Comparison of ENCODE assay signal across 20 cellular contexts in genomic region chr4:23234716-23235115, GRCh38.
"Had no signal": no experiment of that assay in that cellular context is flagged by ENCODE, and none has a peak within 500 bp of the region (broad histone marks: within the 10 kb centered on the region; RNA-seq: fewer than 3 reads in every experiment).

No MANE protein-coding gene starts in this region.

- H3K4me3 ChIP-seq: ascending aorta, dorsolateral prefrontal cortex, esophagus squamous epithelium, lower lobe of right lung, stomach, thoracic aorta, upper lobe of right lung had no signal

- H3K9me3 Mint-ChIP-seq: activated CD4-positive, alpha-beta memory T cell treated with anti-CD3 and anti-CD28 coated beads for 36 hours; activated naive CD4-positive, alpha-beta T cell treated with anti-CD3 and anti-CD28 coated beads for 36 hours; activated naive CD8-positive, alpha-beta T cell treated with anti-CD3 and anti-CD28 coated beads, Interleukin-2, amount 50 U/mL, for 24 hours; activated T-helper 2 cell treated with anti-CD3 and anti-CD28 coated beads, Interferon-gamma antibody, Interleukin-2, Interleukin-4, amounts not matched to agents 10 μg/mL and 5 μg/mL and 100 μg/mL, durations not matched to agents 14 hours and 24 hours and 36 hours had no signal

- ATAC-seq: activated CD4-positive, alpha-beta T cell treated with anti-CD3 and anti-CD28 coated beads for 36 hours; activated CD8-positive, alpha-beta memory T cell treated with anti-CD3 and anti-CD28 coated beads, Interleukin-2, amount 10 ng/mL, durations not matched to agents 7 days and 5 days; activated naive CD8-positive, alpha-beta T cell treated with anti-CD3 and anti-CD28 coated beads, Interleukin-2, amount 50 U/mL, for 24 hours; left cardiac atrium; lower lobe of right lung; T-helper 17 cell; upper lobe of right lung had no signal

- H3K4me3 Mint-ChIP-seq: activated CD4-positive, alpha-beta memory T cell treated with anti-CD3 and anti-CD28 coated beads for 36 hours; activated CD4-positive, alpha-beta T cell treated with anti-CD3 and anti-CD28 coated beads for 36 hours; activated CD8-positive, alpha-beta memory T cell treated with anti-CD3 and anti-CD28 coated beads, Interleukin-2, amount 10 ng/mL, durations not matched to agents 7 days and 5 days; activated naive CD4-positive, alpha-beta T cell treated with anti-CD3 and anti-CD28 coated beads for 36 hours; activated naive CD8-positive, alpha-beta T cell treated with anti-CD3 and anti-CD28 coated beads, Interleukin-2, amount 50 U/mL, for 24 hours; T-helper 17 cell had no signal

- H3K36me3 Mint-ChIP-seq: activated CD4-positive, alpha-beta memory T cell treated with anti-CD3 and anti-CD28 coated beads for 36 hours; activated CD8-positive, alpha-beta memory T cell treated with anti-CD3 and anti-CD28 coated beads, Interleukin-2, amount 10 ng/mL, durations not matched to agents 7 days and 5 days had no signal

- H3K4me1 ChIP-seq: ascending aorta, lower lobe of right lung, parathyroid adenoma, stomach, upper lobe of right lung had no signal

- H3K9ac ChIP-seq: parathyroid adenoma had no signal

- H3K27me3 ChIP-seq: ascending aorta, dorsolateral prefrontal cortex, esophagus squamous epithelium, stomach, upper lobe of right lung had no signal

- H3K4me1 Mint-ChIP-seq: activated CD4-positive, alpha-beta T cell treated with anti-CD3 and anti-CD28 coated beads for 36 hours; activated CD8-positive, alpha-beta memory T cell treated with anti-CD3 and anti-CD28 coated beads, Interleukin-2, amount 10 ng/mL, durations not matched to agents 7 days and 5 days; activated naive CD8-positive, alpha-beta T cell treated with anti-CD3 and anti-CD28 coated beads, Interleukin-2, amount 50 U/mL, for 24 hours; T-helper 17 cell had no signal

- H3K9me3 ChIP-seq: ascending aorta, esophagus squamous epithelium, lower lobe of right lung, stomach, thoracic aorta, upper lobe of right lung had no signal

- H3K27ac ChIP-seq: ascending aorta, dorsolateral prefrontal cortex, esophagus squamous epithelium, lower lobe of right lung, parathyroid adenoma, stomach, thoracic aorta, upper lobe of right lung had no signal

- DNase-seq: activated CD4-positive, alpha-beta memory T cell treated with anti-CD3 and anti-CD28 coated beads for 36 hours; activated CD4-positive, alpha-beta T cell treated with anti-CD3 and anti-CD28 coated beads for 36 hours; activated CD8-positive, alpha-beta memory T cell treated with anti-CD3 and anti-CD28 coated beads, Interleukin-2, amount 10 ng/mL, durations not matched to agents 7 days and 5 days; activated naive CD4-positive, alpha-beta T cell treated with anti-CD3 and anti-CD28 coated beads for 36 hours; activated naive CD8-positive, alpha-beta T cell treated with anti-CD3 and anti-CD28 coated beads, Interleukin-2, amount 50 U/mL, for 24 hours; activated T-cell treated with anti-CD3 and anti-CD28 coated beads, Interleukin-2, amount 50 U/mL, for 1 hour; dorsolateral prefrontal cortex; esophagus squamous epithelium; foreskin fibroblast; left cardiac atrium; lower lobe of right lung; stimulated activated CD4-positive, alpha-beta T cell treated with anti-CD3 and anti-CD28 coated beads, Interleukin-12 subunit alpha, Interleukin-12 subunit beta, amount 100 ng/mL, for 4 hours; stimulated activated CD4-positive, alpha-beta T cell treated with anti-CD3 and anti-CD28 coated beads, Interleukin-2, amount 100 ng/mL, for 24 hours; stomach; T-helper 17 cell; upper lobe of right lung had no signal

- H3K27ac Mint-ChIP-seq: activated CD4-positive, alpha-beta memory T cell treated with anti-CD3 and anti-CD28 coated beads for 36 hours; activated CD4-positive, alpha-beta T cell treated with anti-CD3 and anti-CD28 coated beads for 36 hours; activated CD8-positive, alpha-beta memory T cell treated with anti-CD3 and anti-CD28 coated beads, Interleukin-2, amount 10 ng/mL, durations not matched to agents 7 days and 5 days; activated naive CD4-positive, alpha-beta T cell treated with anti-CD3 and anti-CD28 coated beads for 36 hours; activated naive CD8-positive, alpha-beta T cell treated with anti-CD3 and anti-CD28 coated beads, Interleukin-2, amount 50 U/mL, for 24 hours; activated T-helper 2 cell treated with anti-CD3 and anti-CD28 coated beads, Interferon-gamma antibody, Interleukin-2, Interleukin-4, amounts not matched to agents 10 μg/mL and 5 μg/mL and 100 μg/mL, durations not matched to agents 14 hours and 24 hours and 36 hours; T-helper 17 cell had no signal

- H3K36me3 ChIP-seq: ascending aorta, esophagus squamous epithelium, lower lobe of right lung, stomach, thoracic aorta, upper lobe of right lung had no signal

- H3K27me3 Mint-ChIP-seq: activated CD4-positive, alpha-beta memory T cell treated with anti-CD3 and anti-CD28 coated beads for 36 hours; activated CD4-positive, alpha-beta T cell treated with anti-CD3 and anti-CD28 coated beads for 36 hours; activated CD8-positive, alpha-beta memory T cell treated with anti-CD3 and anti-CD28 coated beads, Interleukin-2, amount 10 ng/mL, durations not matched to agents 7 days and 5 days; activated naive CD8-positive, alpha-beta T cell treated with anti-CD3 and anti-CD28 coated beads, Interleukin-2, amount 50 U/mL, for 24 hours; T-helper 17 cell had no signal
